8 cellular contexts compared by ENCODE assay signal in genomic region chr11:121318848-121319834, GRCh38. TPM values are rescaled to one million over a fixed set of nuclear protein-coding genes. Genes with fewer than 3 reads are reported as not detected.
DNase-seq lines count a peak whose midpoint lies in the region; ATAC-seq and TF ChIP-seq lines count a peak whose summit lies in the region.

No MANE protein-coding gene starts in this region.

- peaks cover 18% of the 10 kb centered on the region for H3K4me1 Mint-ChIP-seq in activated CD8-positive, alpha-beta memory T cell treated with anti-CD3 and anti-CD28 coated beads, Interleukin-2, amount 10 ng/mL, durations not matched to agents 7 days and 5 days
- H3K4me1 Mint-ChIP-seq in stimulated activated naive B cell treated with anti-CD40 and anti-IgM and Interleukin-4, amounts not matched to agents 10 μg/mL and 1 μg/mL and 100 μg/mL, for 72 hours: peaks cover 13 to 27% of the 10 kb centered on the region in 2 donors

- peak; percentile 65 for ATAC-seq in activated CD8-positive, alpha-beta memory T cell treated with anti-CD3 and anti-CD28 coated beads, Interleukin-2, amount 10 ng/mL, durations not matched to agents 7 days and 5 days
- peak; percentile 62 for ATAC-seq in HG02981 (IDR thresholded peaks at IDR 0.05; ENCODE audit: unreplicated experiment)
- ATAC-seq in stimulated activated naive B cell treated with anti-CD40 and anti-IgM and Interleukin-4, amounts not matched to agents 10 μg/mL and 1 μg/mL and 100 μg/mL, for 72 hours (replicated peaks): peak; percentile 78 to 80

- H3K27me3 Mint-ChIP-seq in activated CD8-positive, alpha-beta memory T cell treated with anti-CD3 and anti-CD28 coated beads, Interleukin-2, amount 10 ng/mL, durations not matched to agents 7 days and 5 days: peaks cover 13% of the 10 kb centered on the region
- H3K27me3 Mint-ChIP-seq in stimulated activated naive B cell treated with anti-CD40 and anti-IgM and Interleukin-4, amounts not matched to agents 10 μg/mL and 1 μg/mL and 100 μg/mL, for 72 hours: peaks cover 4 to 12% of the 10 kb centered on the region in 2 donors

- in situ Hi-C loops in brain microvascular endothelial cell (cut with HindIII; ENCODE audit: low pct_ligation_motif_present, low sequenced_read_pairs): no loop called here

- no peak overlapping the region for H3K27ac Mint-ChIP-seq in activated CD8-positive, alpha-beta memory T cell treated with anti-CD3 and anti-CD28 coated beads, Interleukin-2, amount 10 ng/mL, durations not matched to agents 7 days and 5 days
- H3K27ac Mint-ChIP-seq in stimulated activated naive B cell treated with anti-CD40 and anti-IgM and Interleukin-4, amounts not matched to agents 10 μg/mL and 1 μg/mL and 100 μg/mL, for 72 hours: peak overlapping the region; percentile 11

- H3K27ac ChIP-seq in brain microvascular endothelial cell: no peak overlapping the region

- H3K27me3 ChIP-seq in brain microvascular endothelial cell (replicated peaks): no peaks in the 10 kb centered on the region

- CTCF ChIA-PET in activated CD8-positive, alpha-beta memory T cell treated with anti-CD3 and anti-CD28 coated beads, Interleukin-2, amount 10 ng/mL, durations not matched to agents 7 days and 5 days (lab: Charles Lee): interaction anchor here (0.8 to 2.6 kb wide), 6 partner anchors 17 to 273 kb away, joined by 3 to 15 read pairs (median 4); no protein-coding TSS in a partner anchor

- no peaks in the 10 kb centered on the region for H3K36me3 Mint-ChIP-seq in activated CD8-positive, alpha-beta memory T cell treated with anti-CD3 and anti-CD28 coated beads, Interleukin-2, amount 10 ng/mL, durations not matched to agents 7 days and 5 days
- H3K36me3 Mint-ChIP-seq in stimulated activated naive B cell treated with anti-CD40 and anti-IgM and Interleukin-4, amounts not matched to agents 10 μg/mL and 1 μg/mL and 100 μg/mL, for 72 hours: peaks cover 5 to 7% of the 10 kb centered on the region in 2 donors

- H3K36me3 ChIP-seq in brain microvascular endothelial cell (replicated peaks): no peaks in the 10 kb centered on the region

- no peak overlapping the region for H3K4me3 Mint-ChIP-seq in activated CD8-positive, alpha-beta memory T cell treated with anti-CD3 and anti-CD28 coated beads, Interleukin-2, amount 10 ng/mL, durations not matched to agents 7 days and 5 days
- H3K4me3 Mint-ChIP-seq in stimulated activated naive B cell treated with anti-CD40 and anti-IgM and Interleukin-4, amounts not matched to agents 10 μg/mL and 1 μg/mL and 100 μg/mL, for 72 hours: no peak overlapping the region

- no peaks in the 10 kb centered on the region for H3K9me3 Mint-ChIP-seq in activated CD8-positive, alpha-beta memory T cell treated with anti-CD3 and anti-CD28 coated beads, Interleukin-2, amount 10 ng/mL, durations not matched to agents 7 days and 5 days (ENCODE audit: low read depth)
- no peaks in the 10 kb centered on the region for H3K9me3 Mint-ChIP-seq in stimulated activated naive B cell treated with anti-CD40 and anti-IgM and Interleukin-4, amounts not matched to agents 10 μg/mL and 1 μg/mL and 100 μg/mL, for 72 hours

- peak; percentile 86 for TF ChIP-seq CTCF in brain microvascular endothelial cell (IDR thresholded peaks at IDR 0.05; ENCODE audit: low read depth, low read length, missing control alignments)

- DNase-seq in activated CD8-positive, alpha-beta memory T cell treated with anti-CD3 and anti-CD28 coated beads, Interleukin-2, amount 10 ng/mL, durations not matched to agents 7 days and 5 days: no peak
- no peak for DNase-seq in activated CD8-positive, alpha-beta memory T cell treated with anti-CD3 and anti-CD28 coated beads, Interleukin-2, amount 50 U/mL, for 4 hours
- peak; percentile 32 to 78 for DNase-seq in NOMO-1 (lab: John Stamatoyannopoulos, UW; ENCODE audit: unreplicated experiment in 2 of 2)
- DNase-seq in brain microvascular endothelial cell: peak; percentile 45
- DNase-seq in inferior parietal cortex (ENCODE audit: extremely low spot score): peak; percentile 70
- no peak for DNase-seq in stimulated activated naive B cell treated with anti-CD40 and anti-IgM and Interleukin-4, amounts not matched to agents 10 μg/mL and 1 μg/mL and 100 μg/mL, for 72 hours
- DNase-seq in mesenteric fat pad (ENCODE audit: low spot score): no peak

- no peak overlapping the region for H3K4me3 ChIP-seq in brain microvascular endothelial cell (ENCODE audit: low read depth, low read length)

RNA-seq across cellular contexts. Expression of gene SC5D, which starts 26.6 kb away (rescaled TPM):
- total RNA-seq in activated CD8-positive, alpha-beta memory T cell treated with anti-CD3 and anti-CD28 coated beads, Interleukin-2, amount 10 ng/mL, durations not matched to agents 7 days and 5 days: 10 to 100 TPM; 16.3 to 22.7 TPM
- 20.7 TPM for total RNA-seq in mesenteric fat pad

Comparison
In these comparisons a context has a peak if more than half of its experiments do, and no peak if none do; other contexts are left out.
1. DNase-seq: peak in NOMO-1 (2 of 2), brain microvascular endothelial cell (single experiment) and inferior parietal cortex (single experiment); none in activated CD8-positive, alpha-beta memory T cell treated with anti-CD3 and anti-CD28 coated beads, Interleukin-2, amount 10 ng/mL, durations not matched to agents 7 days and 5 days (single experiment), activated CD8-positive, alpha-beta memory T cell treated with anti-CD3 and anti-CD28 coated beads, Interleukin-2, amount 50 U/mL, for 4 hours (single experiment), stimulated activated naive B cell treated with anti-CD40 and anti-IgM and Interleukin-4, amounts not matched to agents 10 μg/mL and 1 μg/mL and 100 μg/mL, for 72 hours (single experiment) and mesenteric fat pad (single experiment).
2. Peak in every context shown above with its lines, with median percentiles within 50 percentile points of each other: ATAC-seq.